25 cellular contexts compared by ENCODE assay signal in the genomic region with DNA sequence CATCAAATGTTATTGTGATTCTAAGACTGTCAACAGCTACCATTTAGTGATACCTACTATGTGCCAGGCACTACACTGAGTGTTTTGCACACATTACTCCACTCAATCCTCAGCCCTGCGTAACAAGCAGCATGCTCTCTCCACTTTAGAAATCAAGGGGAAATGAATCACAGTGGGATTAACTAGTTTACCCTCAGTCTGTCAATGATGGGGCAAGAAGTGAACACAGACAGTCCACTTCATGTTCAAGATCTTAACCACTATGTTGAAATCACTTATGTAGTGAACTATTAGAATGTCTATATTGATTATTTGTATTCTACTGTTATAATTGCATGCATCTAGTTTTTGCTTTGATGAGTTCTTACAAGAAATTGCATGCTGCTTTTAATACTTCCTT.
DNase-seq lines count a peak whose midpoint lies in the region; ATAC-seq, FAIRE-seq and TF ChIP-seq lines count a peak whose summit lies in the region.
"Had no signal": no experiment of that assay in that cellular context is flagged by ENCODE, and none has a peak within 500 bp of the region (broad histone marks: within the 10 kb centered on the region; RNA-seq: fewer than 3 reads in every experiment).

No MANE protein-coding gene starts in this region.

- H3K14ac ChIP-seq in mesenchymal stem cell (ENCODE audit: low read length in 2 of 2) = no peak overlapping the region

- intact Hi-C loops in MCF 10A (cut with micrococcal nuclease) = no loop called here
- intact Hi-C loops in breast epithelium (cut with DNase I; ENCODE audit: low total_unique reads) = no loop called here
- intact Hi-C loops in Right ventricle myocardium superior (cut with DNase I) = no loop called here

- DNase-seq in MCF 10A (ENCODE audit: unreplicated experiment) = peak; percentile 13
- no peak for DNase-seq in breast epithelium (ENCODE audit: low spot score in 2 of 2)
- peak; percentile 76 for DNase-seq in bronchial epithelial cell (ENCODE audit: low read depth)
- DNase-seq in mesenchymal stem cell = peak; percentile 77
- no peak for DNase-seq in right atrium auricular region (ENCODE audit: low spot score)
- no peak for DNase-seq in H4 (ENCODE audit: low spot score)
- no peak for DNase-seq in Right ventricle myocardium superior
- no peak for DNase-seq in stimulated activated CD8-positive, alpha-beta memory T cell treated with anti-CD3 and anti-CD28 coated beads, Interleukin-4, amount 100 ng/mL, for 48 hours
- DNase-seq: activated CD4-positive, alpha-beta T cell treated with anti-CD3 and anti-CD28 coated beads for 1 hour; activated gamma-delta T cell; activated T-cell treated with anti-CD3 and anti-CD28 coated beads, Interleukin-2, amount 50 U/mL, for 1 hour; DMS79 treated with DMSO at 0.1 percent for 48 hours; erythroblast; kidney glomerular epithelial cell; lower lobe of right lung; NCI-H1417; NCI-H446 treated with DMSO at 0.1 percent for 48 hours; posterior cingulate gyrus; sigmoid colon; SJCRH30; upper lobe of left lung had no signal

- 89% methylated on average over 1 of the region's 1 CpG for WGBS in mesenchymal stem cell

- no peak overlapping the region for H2BK5ac ChIP-seq in mesenchymal stem cell (ENCODE audit: low read depth, low read length, poor library complexity, severe bottlenecking)

- no peak overlapping the region for H2AFZ ChIP-seq in mesenchymal stem cell (ENCODE audit: low read depth, low read length)
- H2AFZ ChIP-seq: neural progenitor cell had no signal

- H3K23ac ChIP-seq in mesenchymal stem cell (ENCODE audit: low read length in 2 of 2) = no peak overlapping the region

- H3K79me1 ChIP-seq in mesenchymal stem cell (replicated peaks; ENCODE audit: low read length, poor library complexity, severe bottlenecking) = no peaks in the 10 kb centered on the region

- CTCF ChIA-PET in MCF 10A (lab: Yijun Ruan, JAX) = no interaction called here

- H3K4me1 ChIP-seq in breast epithelium = no peaks in the 10 kb centered on the region
- no peaks in the 10 kb centered on the region for H3K4me1 ChIP-seq in mesenchymal stem cell (ENCODE audit: control insufficient read depth, insufficient read depth, low read depth, low read length)
- peaks cover 0 to 19% of the 10 kb centered on the region in 2 donors for H3K4me1 ChIP-seq in right atrium auricular region
- H3K4me1 ChIP-seq: A549, neural progenitor cell, SJCRH30 had no signal

- H3K4me3 Mint-ChIP-seq in MCF 10A (ENCODE audit: unreplicated experiment) = no peak overlapping the region
- H3K4me3 Mint-ChIP-seq: neural progenitor cell had no signal

- ATAC-seq in Right ventricle myocardium superior (ENCODE audit: poor library complexity) = no peak
- ATAC-seq: A549, lower lobe of right lung had no signal

- no peak overlapping the region for H3K4me2 ChIP-seq in mesenchymal stem cell (ENCODE audit: low read length, poor library complexity, severe bottlenecking)
- H3K4me2 ChIP-seq: A549; BLaER1 treated with 17β-estradiol and CSF1 and Interleukin-3, amounts not matched to agents 10 nM and 100 nM; neural progenitor cell had no signal

- FAIRE-seq in bronchial epithelial cell (lab: Jason Lieb, UNC) = no peak
- FAIRE-seq: A549, H1 had no signal

- H4K91ac ChIP-seq in mesenchymal stem cell (ENCODE audit: low read length) = no peak overlapping the region

- H2BK12ac ChIP-seq in mesenchymal stem cell (ENCODE audit: low read length in 2 of 2) = no peak overlapping the region

- H3K27me3 Mint-ChIP-seq in MCF 10A (ENCODE audit: insufficient read depth, unreplicated experiment) = no peaks in the 10 kb centered on the region

- H3K18ac ChIP-seq in mesenchymal stem cell (ENCODE audit: low read depth in 1 of 2, low read length in 2 of 2) = no peak overlapping the region

- H3K9me3 Mint-ChIP-seq in MCF 10A (ENCODE audit: unreplicated experiment) = no peaks in the 10 kb centered on the region
- H3K9me3 Mint-ChIP-seq: neural progenitor cell had no signal

- H3K4ac ChIP-seq in mesenchymal stem cell (ENCODE audit: low read depth in 1 of 2, low read length in 2 of 2) = no peak overlapping the region

- H3K36me3 ChIP-seq in breast epithelium = no peaks in the 10 kb centered on the region
- H3K36me3 ChIP-seq in bronchial epithelial cell (ENCODE audit: control insufficient read depth, insufficient read depth, low read length) = no peaks in the 10 kb centered on the region
- no peaks in the 10 kb centered on the region for H3K36me3 ChIP-seq in mesenchymal stem cell (ENCODE audit: control insufficient read depth in 1 of 2, insufficient read depth in 2 of 2, low read depth in 1 of 2, low read length in 2 of 2)
- no peaks in the 10 kb centered on the region for H3K36me3 ChIP-seq in right atrium auricular region
- H3K36me3 ChIP-seq: BLaER1 treated with 17β-estradiol and CSF1 and Interleukin-3, amounts not matched to agents 10 nM and 100 nM; lower lobe of right lung; neural progenitor cell; sigmoid colon; SJCRH30; upper lobe of left lung had no signal

- no peak overlapping the region for H2BK15ac ChIP-seq in mesenchymal stem cell (ENCODE audit: low read depth, poor library complexity, severe bottlenecking)

- no peak for TF ChIP-seq CTCF in MCF 10A (IDR thresholded peaks at IDR 0.05; ENCODE audit: unreplicated experiment)
- no peak for TF ChIP-seq CTCF in breast epithelium (IDR thresholded peaks at IDR 0.05)
- no peak for TF ChIP-seq CTCF in bronchial epithelial cell (IDR thresholded peaks at IDR 0.05; ENCODE audit: insufficient read depth, low read length, severe bottlenecking)
- no peak for TF ChIP-seq CTCF in right atrium auricular region (IDR thresholded peaks at IDR 0.05)

- BruUV-seq in MCF 10A (replicated peaks; lab: Mats Ljungman, UMichigan) = no TSS peak

- no peaks in the 10 kb centered on the region for H3K9me3 ChIP-seq in breast epithelium
- no peaks in the 10 kb centered on the region for H3K9me3 ChIP-seq in mesenchymal stem cell (ENCODE audit: control insufficient read depth, low read length)
- H3K9me3 ChIP-seq in right atrium auricular region = no peaks in the 10 kb centered on the region
- H3K9me3 ChIP-seq: A549; BLaER1 treated with 17β-estradiol and CSF1 and Interleukin-3, amounts not matched to agents 10 nM and 100 nM; lower lobe of right lung; sigmoid colon; SJCRH30; upper lobe of left lung had no signal

- no peak overlapping the region for H2BK120ac ChIP-seq in mesenchymal stem cell (ENCODE audit: low read depth, low read length)

- H3K4me1 Mint-ChIP-seq in MCF 10A (ENCODE audit: insufficient read depth, unreplicated experiment) = peaks cover 6% of the 10 kb centered on the region
- H3K4me1 Mint-ChIP-seq: neural progenitor cell had no signal

- TF ChIP-seq POLR2A in breast epithelium (IDR thresholded peaks at IDR 0.05) = no peak

- no peak overlapping the region for H3K9ac ChIP-seq in mesenchymal stem cell (ENCODE audit: low read length)
- H3K9ac ChIP-seq: BLaER1 treated with 17β-estradiol and CSF1 and Interleukin-3, amounts not matched to agents 10 nM and 100 nM; neural progenitor cell had no signal

- H3K27me3 ChIP-seq in breast epithelium = no peaks in the 10 kb centered on the region
- H3K27me3 ChIP-seq in bronchial epithelial cell (ENCODE audit: control insufficient read depth, insufficient read depth, low read length) = peaks cover 2% of the 10 kb centered on the region
- no peaks in the 10 kb centered on the region for H3K27me3 ChIP-seq in mesenchymal stem cell (ENCODE audit: control insufficient read depth in 1 of 2, insufficient read depth in 1 of 2, low read length in 2 of 2)
- H3K27me3 ChIP-seq in right atrium auricular region = no peaks in the 10 kb centered on the region
- H3K27me3 ChIP-seq: BLaER1 treated with 17β-estradiol and CSF1 and Interleukin-3, amounts not matched to agents 10 nM and 100 nM; neural progenitor cell; sigmoid colon; upper lobe of left lung had no signal

- POLR2A ChIA-PET in MCF 10A (lab: Yijun Ruan, JAX) = no interaction called here

- no peak overlapping the region for H3K4me3 ChIP-seq in breast epithelium
- no peak overlapping the region for H3K4me3 ChIP-seq in bronchial epithelial cell (ENCODE audit: low read depth, low read length)
- no peak overlapping the region for H3K4me3 ChIP-seq in mesenchymal stem cell (ENCODE audit: insufficient read depth in 1 of 2, low read depth in 1 of 2, low read length in 2 of 2)
- H3K4me3 ChIP-seq in right atrium auricular region = no peak overlapping the region
- H3K4me3 ChIP-seq: A549; BLaER1 treated with 17β-estradiol and CSF1 and Interleukin-3, amounts not matched to agents 10 nM and 100 nM; lower lobe of right lung; neural progenitor cell; sigmoid colon; SJCRH30; upper lobe of left lung had no signal

- H3K36me3 Mint-ChIP-seq in MCF 10A (ENCODE audit: insufficient read depth, unreplicated experiment) = no peaks in the 10 kb centered on the region
- H3K36me3 Mint-ChIP-seq: neural progenitor cell had no signal

- H3K27ac ChIP-seq in breast epithelium (no peak overlapping the region), mesenchymal stem cell (ENCODE audit: low read length, poor library complexity, severe bottlenecking) (no peak overlapping the region), right atrium auricular region (no peak overlapping the region)
- H3K27ac ChIP-seq: A549; BLaER1 treated with 17β-estradiol and CSF1 and Interleukin-3, amounts not matched to agents 10 nM and 100 nM; lower lobe of right lung; neural progenitor cell; SJCRH30; upper lobe of left lung had no signal

- H2AK5ac ChIP-seq in mesenchymal stem cell (ENCODE audit: low read length, severe bottlenecking) = no peak overlapping the region

- no peak overlapping the region for H4K8ac ChIP-seq in mesenchymal stem cell (ENCODE audit: low read length)

- no peak overlapping the region for H3K27ac Mint-ChIP-seq in MCF 10A (ENCODE audit: low read depth, unreplicated experiment)
- H3K27ac Mint-ChIP-seq: neural progenitor cell had no signal

Comparison
In these comparisons a context has a peak if more than half of its experiments do, and no peak if none do; other contexts are left out.
1. DNase-seq: peak in MCF 10A (single experiment), bronchial epithelial cell (single experiment) and mesenchymal stem cell (single experiment); none in breast epithelium (0 of 2), right atrium auricular region (single experiment), H4 (single experiment), Right ventricle myocardium superior (single experiment) and stimulated activated CD8-positive, alpha-beta memory T cell treated with anti-CD3 and anti-CD28 coated beads, Interleukin-4, amount 100 ng/mL, for 48 hours (single experiment).